ENCODE assay signal across 8 cellular contexts in genomic region chr4:8191136-8191747, GRCh38. TPM values are rescaled to one million over a fixed set of nuclear protein-coding genes. Genes with fewer than 3 reads are reported as not detected.
DNase-seq lines count a peak whose midpoint lies in the region; ATAC-seq and TF ChIP-seq lines count a peak whose summit lies in the region.

No MANE protein-coding gene starts in this region.

- H3K36me3 ChIP-seq in tibial artery (no peaks in the 10 kb centered on the region), neural progenitor cell (no peaks in the 10 kb centered on the region)

- peaks cover 11% of the 10 kb centered on the region for H3K4me1 Mint-ChIP-seq in neural progenitor cell
- H3K4me1 Mint-ChIP-seq in progenitor cell of endocrine pancreas (ENCODE audit: low read depth): peaks cover 11% of the 10 kb centered on the region
- no peaks in the 10 kb centered on the region for H3K4me1 Mint-ChIP-seq in activated T-helper 2 cell treated with anti-CD3 and anti-CD28 coated beads, Interferon-gamma antibody, Interleukin-2, Interleukin-4, amounts not matched to agents 10 μg/mL and 5 μg/mL and 100 μg/mL, durations not matched to agents 14 hours and 24 hours and 36 hours (ENCODE audit: low read depth)

- H3K9me3 Mint-ChIP-seq in neural progenitor cell (no peaks in the 10 kb centered on the region), progenitor cell of endocrine pancreas (ENCODE audit: low read depth) (no peaks in the 10 kb centered on the region)
- no peaks in the 10 kb centered on the region for H3K9me3 Mint-ChIP-seq in activated T-helper 2 cell treated with anti-CD3 and anti-CD28 coated beads, Interferon-gamma antibody, Interleukin-2, Interleukin-4, amounts not matched to agents 10 μg/mL and 5 μg/mL and 100 μg/mL, durations not matched to agents 14 hours and 24 hours and 36 hours

- intact Hi-C loops in tibial artery (cut with DNase I; ENCODE audit: low total_unique reads): no loop called here
- intact Hi-C loops in activated T-helper 2 cell treated with anti-CD3 and anti-CD28 coated beads, Interferon-gamma antibody, Interleukin-2, Interleukin-4, amounts not matched to agents 10 μg/mL and 5 μg/mL and 100 μg/mL, durations not matched to agents 14 hours and 24 hours and 36 hours (cut with micrococcal nuclease): no loop called here

- H3K27me3 Mint-ChIP-seq in neural progenitor cell (ENCODE audit: insufficient read depth, low read depth) (peaks cover 4% of the 10 kb centered on the region), progenitor cell of endocrine pancreas (no peaks in the 10 kb centered on the region)
- H3K27me3 Mint-ChIP-seq in activated T-helper 2 cell treated with anti-CD3 and anti-CD28 coated beads, Interferon-gamma antibody, Interleukin-2, Interleukin-4, amounts not matched to agents 10 μg/mL and 5 μg/mL and 100 μg/mL, durations not matched to agents 14 hours and 24 hours and 36 hours (ENCODE audit: low read depth): peaks cover 7% of the 10 kb centered on the region

- H3K4me3 ChIP-seq in astrocyte of the spinal cord (ENCODE audit: low read depth, low read length): no peak overlapping the region
- no peak overlapping the region for H3K4me3 ChIP-seq in tibial artery
- no peak overlapping the region for H3K4me3 ChIP-seq in neural progenitor cell

- no peaks in the 10 kb centered on the region for H4K20me1 ChIP-seq in neural progenitor cell (ENCODE audit: low read depth)

- DNase-seq in astrocyte of the spinal cord (ENCODE audit: low read depth, low spot score) (peak; percentile 64), kidney tubule cell (ENCODE audit: low spot score) (peak; percentile 74), tibial artery (peak; percentile 80 to 88), neural progenitor cell (ENCODE audit: low spot score) (no peak), progenitor cell of endocrine pancreas (ENCODE audit: low spot score, unreplicated experiment) (no peak)
- DNase-seq in activated T-helper 2 cell treated with anti-CD3 and anti-CD28 coated beads, Interferon-gamma antibody, Interleukin-2, Interleukin-4, amounts not matched to agents 10 μg/mL and 5 μg/mL and 100 μg/mL, durations not matched to agents 14 hours and 24 hours and 36 hours (ENCODE audit: low spot score): no peak

- H3K36me3 Mint-ChIP-seq in neural progenitor cell: no peaks in the 10 kb centered on the region
- H3K36me3 Mint-ChIP-seq in progenitor cell of endocrine pancreas (ENCODE audit: insufficient read depth): no peaks in the 10 kb centered on the region
- no peaks in the 10 kb centered on the region for H3K36me3 Mint-ChIP-seq in activated T-helper 2 cell treated with anti-CD3 and anti-CD28 coated beads, Interferon-gamma antibody, Interleukin-2, Interleukin-4, amounts not matched to agents 10 μg/mL and 5 μg/mL and 100 μg/mL, durations not matched to agents 14 hours and 24 hours and 36 hours (ENCODE audit: low read depth)

- no peak overlapping the region for H3K9ac ChIP-seq in neural progenitor cell

- no peaks in the 10 kb centered on the region for H3K9me3 ChIP-seq in tibial artery
- no peaks in the 10 kb centered on the region for H3K9me3 ChIP-seq in neural progenitor cell (ENCODE audit: low read depth)

- H3K79me2 ChIP-seq in neural progenitor cell (ENCODE audit: low read depth): no peaks in the 10 kb centered on the region

- H3K4me2 ChIP-seq in neural progenitor cell: no peak overlapping the region

- H3K4me1 ChIP-seq in tibial artery (peaks cover 0 to 35% (median 25%) of the 10 kb centered on the region in 4 donors), neural progenitor cell (no peaks in the 10 kb centered on the region)

- H3K27ac Mint-ChIP-seq in neural progenitor cell: no peak overlapping the region
- no peak overlapping the region for H3K27ac Mint-ChIP-seq in progenitor cell of endocrine pancreas
- no peak overlapping the region for H3K27ac Mint-ChIP-seq in activated T-helper 2 cell treated with anti-CD3 and anti-CD28 coated beads, Interferon-gamma antibody, Interleukin-2, Interleukin-4, amounts not matched to agents 10 μg/mL and 5 μg/mL and 100 μg/mL, durations not matched to agents 14 hours and 24 hours and 36 hours

- no peak overlapping the region for H2AFZ ChIP-seq in neural progenitor cell (replicated peaks)

- H3K27ac ChIP-seq in tibial artery (peak overlapping the region; percentile 63 to 68), neural progenitor cell (no peak overlapping the region)

- peaks cover 2% of the 10 kb centered on the region for H3F3A ChIP-seq in neural progenitor cell (ENCODE audit: low read depth)

- H3K27me3 ChIP-seq in tibial artery (peaks cover 0 to 9% of the 10 kb centered on the region in 2 donors), neural progenitor cell (no peaks in the 10 kb centered on the region)

- ATAC-seq in GM18858 (IDR thresholded peaks at IDR 0.05; ENCODE audit: unreplicated experiment): peak; percentile 24
- peak; percentile 51 for ATAC-seq in HG03442 (IDR thresholded peaks at IDR 0.05; ENCODE audit: unreplicated experiment)

- TF ChIP-seq CTCF in astrocyte of the spinal cord (IDR thresholded peaks at IDR 0.05; ENCODE audit: low read depth, low read length) (no peak), tibial artery (IDR thresholded peaks at IDR 0.05) (no peak), neural progenitor cell (IDR thresholded peaks at IDR 0.05) (no peak), progenitor cell of endocrine pancreas (IDR thresholded peaks at IDR 0.05; ENCODE audit: unreplicated experiment) (no peak)

- in situ Hi-C loops in astrocyte of the spinal cord (cut with HindIII; ENCODE audit: low sequenced_read_pairs): no loop called here

- H3K4me3 Mint-ChIP-seq in neural progenitor cell (no peak overlapping the region), progenitor cell of endocrine pancreas (ENCODE audit: low read depth) (no peak overlapping the region)
- no peak overlapping the region for H3K4me3 Mint-ChIP-seq in activated T-helper 2 cell treated with anti-CD3 and anti-CD28 coated beads, Interferon-gamma antibody, Interleukin-2, Interleukin-4, amounts not matched to agents 10 μg/mL and 5 μg/mL and 100 μg/mL, durations not matched to agents 14 hours and 24 hours and 36 hours (ENCODE audit: low read depth)

RNA-seq across cellular contexts. Expression of gene SH3TC1, which starts 7.8 kb away (rescaled TPM):
- 0.22 and 0.25 TPM in 2 replicates for total RNA-seq in neural progenitor cell (ENCODE audit: low replicate concordance)
- 11.2 and 12.5 TPM in 2 replicates for total RNA-seq in progenitor cell of endocrine pancreas
- 14.2 and 14.8 TPM in 2 replicates for total RNA-seq in activated T-helper 2 cell treated with anti-CD3 and anti-CD28 coated beads, Interferon-gamma antibody, Interleukin-2, Interleukin-4, amounts not matched to agents 10 μg/mL and 5 μg/mL and 100 μg/mL, durations not matched to agents 14 hours and 24 hours and 36 hours

RNA-seq across cellular contexts. Expression of gene ABLIM2, which starts 32.6 kb away (rescaled TPM):
- total RNA-seq in neural progenitor cell (ENCODE audit: low replicate concordance) (0.24 and 1.2 TPM in 2 replicates), progenitor cell of endocrine pancreas (5.7 and 7.5 TPM in 2 replicates)
- total RNA-seq in activated T-helper 2 cell treated with anti-CD3 and anti-CD28 coated beads, Interferon-gamma antibody, Interleukin-2, Interleukin-4, amounts not matched to agents 10 μg/mL and 5 μg/mL and 100 μg/mL, durations not matched to agents 14 hours and 24 hours and 36 hours: 0.32 and 0.60 TPM in 2 replicates

Comparison
In these comparisons a context has a peak if more than half of its experiments do, and no peak if none do; other contexts are left out.
1. DNase-seq: peak in astrocyte of the spinal cord (single experiment), kidney tubule cell (single experiment) and tibial artery (2 of 2); none in neural progenitor cell (single experiment), progenitor cell of endocrine pancreas (single experiment) and activated T-helper 2 cell treated with anti-CD3 and anti-CD28 coated beads, Interferon-gamma antibody, Interleukin-2, Interleukin-4, amounts not matched to agents 10 μg/mL and 5 μg/mL and 100 μg/mL, durations not matched to agents 14 hours and 24 hours and 36 hours (single experiment).